Comparison of ENCODE assay signal across 8 cellular contexts in genomic region chr12:18139989-18140596, GRCh38.
DNase-seq lines count a peak whose midpoint lies in the region; ATAC-seq and TF ChIP-seq lines count a peak whose summit lies in the region.

No MANE protein-coding gene starts in this region.

- peak; percentile 51; the same call in 2 of the 3 replicates for ATAC-seq in SK-N-SH treated with all-trans-retinoic acid at 6 μM for 48 hours
- ATAC-seq in HG03139 (IDR thresholded peaks at IDR 0.05; ENCODE audit: unreplicated experiment) = no peak
- ATAC-seq in GM19455 (IDR thresholded peaks at IDR 0.05; ENCODE audit: unreplicated experiment) = no peak
- ATAC-seq in HG02981 (IDR thresholded peaks at IDR 0.05; ENCODE audit: unreplicated experiment) = no peak

- DNase-seq in GM10266 (ENCODE audit: extremely low spot score) (no peak), HS-5 (ENCODE audit: low read depth) (peak; percentile 26), iPS-NIHi11 (ENCODE audit: low spot score) (peak; percentile 12)
- no peak for DNase-seq in central memory CD4-positive, alpha-beta T cell

- TF ChIP-seq CTCF in GM10266 (IDR thresholded peaks at IDR 0.05; ENCODE audit: control insufficient read depth, insufficient read depth, low read depth, missing control alignments) = peak; percentile 51

TF ChIP-seq in SK-N-SH treated with all-trans-retinoic acid at 6 μM for 48 hours, 23 proteins besides CTCF, POLR2A, EP300 and RAD21:
- TF ChIP-seq ZFP30 (CRISPR knock-in tag; IDR thresholded peaks at IDR 0.05) (no peak), OSR1 (CRISPR knock-in tag; IDR thresholded peaks at IDR 0.05) (no peak), ZNF565 (CRISPR knock-in tag; conservative IDR thresholded peaks at IDR 0.05; ENCODE audit: low read depth) (no peak), ISL1 (CRISPR knock-in tag; IDR thresholded peaks at IDR 0.05) (no peak), CREB5 (CRISPR knock-in tag; IDR thresholded peaks at IDR 0.05; ENCODE audit: low read depth) (no peak), ZC3H10 (CRISPR knock-in tag; IDR thresholded peaks at IDR 0.05) (no peak), ZFP3 (CRISPR knock-in tag; IDR thresholded peaks at IDR 0.05) (no peak), PPARA (CRISPR knock-in tag; IDR thresholded peaks at IDR 0.05; ENCODE audit: borderline replicate concordance) (no peak), TCF4 (CRISPR knock-in tag; IDR thresholded peaks at IDR 0.05; ENCODE audit: borderline replicate concordance) (no peak), SNAI2 (CRISPR knock-in tag; IDR thresholded peaks at IDR 0.05) (no peak), CSDC2 (CRISPR knock-in tag; IDR thresholded peaks at IDR 0.05) (no peak), POU6F1 (CRISPR knock-in tag; IDR thresholded peaks at IDR 0.05; ENCODE audit: borderline replicate concordance, low read depth) (no peak), TOX (CRISPR knock-in tag; IDR thresholded peaks at IDR 0.05; ENCODE audit: borderline replicate concordance) (no peak), RARB (CRISPR knock-in tag; IDR thresholded peaks at IDR 0.05) (no peak)
- TF ChIP-seq, protein P1, sequence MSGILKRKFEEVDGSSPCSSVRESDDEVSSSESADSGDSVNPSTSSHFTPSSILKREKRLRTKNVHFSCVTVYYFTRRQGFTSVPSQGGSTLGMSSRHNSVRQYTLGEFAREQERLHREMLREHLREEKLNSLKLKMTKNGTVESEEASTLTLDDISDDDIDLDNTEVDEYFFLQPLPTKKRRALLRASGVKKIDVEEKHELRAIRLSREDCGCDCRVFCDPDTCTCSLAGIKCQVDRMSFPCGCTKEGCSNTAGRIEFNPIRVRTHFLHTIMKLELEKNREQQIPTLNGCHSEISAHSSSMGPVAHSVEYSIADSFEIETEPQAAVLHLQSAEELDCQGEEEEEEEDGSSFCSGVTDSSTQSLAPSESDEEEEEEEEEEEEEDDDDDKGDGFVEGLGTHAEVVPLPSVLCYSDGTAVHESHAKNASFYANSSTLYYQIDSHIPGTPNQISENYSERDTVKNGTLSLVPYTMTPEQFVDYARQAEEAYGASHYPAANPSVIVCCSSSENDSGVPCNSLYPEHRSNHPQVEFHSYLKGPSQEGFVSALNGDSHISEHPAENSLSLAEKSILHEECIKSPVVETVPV (CRISPR knock-in tag; IDR thresholded peaks at IDR 0.05) = no peak

Comparison
In these comparisons a context has a peak if more than half of its experiments do, and no peak if none do; other contexts are left out.
1. DNase-seq: peak in HS-5 (single experiment) and iPS-NIHi11 (single experiment); none in GM10266 (single experiment) and central memory CD4-positive, alpha-beta T cell (single experiment).